22 cellular contexts compared by ENCODE assay signal in genomic region chr9:130898552-130898852, GRCh38. TPM values are rescaled to one million over a fixed set of nuclear protein-coding genes. Genes with fewer than 3 reads are reported as not detected.
"Had no signal": no experiment of that assay in that cellular context is flagged by ENCODE, and none has a peak within 500 bp of the region (broad histone marks: within the 10 kb centered on the region; RNA-seq: fewer than 3 reads in every experiment).

No MANE protein-coding gene starts in this region.

- H3K79me2 ChIP-seq: parathyroid adenoma had no signal

- H2AFZ ChIP-seq: parathyroid adenoma had no signal

- H3K27ac ChIP-seq: neutrophil, parathyroid adenoma, thyroid gland had no signal

- H3K36me3 ChIP-seq: neutrophil had no signal

- DNase-seq: activated B cell treated with CpG ODN at 0.5 μM for 24 hours; activated CD4-positive, alpha-beta memory T cell treated with anti-CD3 and anti-CD28 coated beads, Interleukin-2, amount 10 ng/mL, durations not matched to agents 7 days and 5 days; activated CD4-positive, alpha-beta T cell treated with anti-CD3 and anti-CD28 coated beads for 4 hours; activated naive CD4-positive, alpha-beta T cell treated with Interleukin-2 at 50 U/mL for 16 hours; activated naive CD8-positive, alpha-beta T cell treated with anti-CD3 and anti-CD28 coated beads, Interleukin-2, amount 10 ng/mL, durations not matched to agents 7 days and 5 days; activated T-cell treated with anti-CD3 and anti-CD28 coated beads, Interleukin-2, amount 50 U/mL, for 24 hours; amygdala; foreskin fibroblast; mesendoderm; natural killer cell; stimulated activated CD4-positive, alpha-beta T cell treated with anti-CD3 and anti-CD28 coated beads, Interleukin-1b, Interleukin-23, amount 100 ng/mL, for 48 hours; stimulated activated CD8-positive, alpha-beta memory T cell treated with anti-CD3 and anti-CD28 coated beads, Interleukin-4, amount 100 ng/mL, for 48 hours; stimulated activated naive CD4-positive, alpha-beta T cell; T-helper 9 cell had no signal

- H3K4me3 ChIP-seq: thyroid gland had no signal

- ATAC-seq: natural killer cell had no signal

- H3K27me3 ChIP-seq: thyroid gland had no signal

- H3K9me3 ChIP-seq: neutrophil, thyroid gland had no signal

- H3K9ac ChIP-seq: parathyroid adenoma had no signal

RNA-seq across cellular contexts. Expression of gene QRFP, which starts 1.9 kb away (rescaled TPM):
- total RNA-seq: activated B cell treated with CpG ODN at 0.5 μM for 24 hours; activated CD4-positive, alpha-beta memory T cell treated with anti-CD3 and anti-CD28 coated beads, Interleukin-2, amount 10 ng/mL, durations not matched to agents 7 days and 5 days; activated naive CD8-positive, alpha-beta T cell treated with anti-CD3 and anti-CD28 coated beads, Interleukin-2, amount 10 ng/mL, durations not matched to agents 7 days and 5 days; activated T-helper 2 cell treated with anti-CD3 and anti-CD28 coated beads, Interferon-gamma antibody, Interleukin-2, Interleukin-4, amounts not matched to agents 10 μg/mL and 5 μg/mL and 100 μg/mL, durations not matched to agents 14 hours and 24 hours and 36 hours; cardiac septum; dermis microvascular lymphatic vessel endothelial cell; glomerular endothelial cell; lower leg skin; natural killer cell; thyroid gland had no signal

RNA-seq across cellular contexts. Expression of gene FIBCD1, which starts 40.5 kb away (rescaled TPM):
- total RNA-seq: activated B cell treated with CpG ODN at 0.5 μM for 24 hours; activated CD4-positive, alpha-beta memory T cell treated with anti-CD3 and anti-CD28 coated beads, Interleukin-2, amount 10 ng/mL, durations not matched to agents 7 days and 5 days; activated naive CD8-positive, alpha-beta T cell treated with anti-CD3 and anti-CD28 coated beads, Interleukin-2, amount 10 ng/mL, durations not matched to agents 7 days and 5 days; activated T-helper 2 cell treated with anti-CD3 and anti-CD28 coated beads, Interferon-gamma antibody, Interleukin-2, Interleukin-4, amounts not matched to agents 10 μg/mL and 5 μg/mL and 100 μg/mL, durations not matched to agents 14 hours and 24 hours and 36 hours; glomerular endothelial cell; natural killer cell had no signal
